13 cellular contexts compared by ENCODE assay signal in the genomic region with DNA sequence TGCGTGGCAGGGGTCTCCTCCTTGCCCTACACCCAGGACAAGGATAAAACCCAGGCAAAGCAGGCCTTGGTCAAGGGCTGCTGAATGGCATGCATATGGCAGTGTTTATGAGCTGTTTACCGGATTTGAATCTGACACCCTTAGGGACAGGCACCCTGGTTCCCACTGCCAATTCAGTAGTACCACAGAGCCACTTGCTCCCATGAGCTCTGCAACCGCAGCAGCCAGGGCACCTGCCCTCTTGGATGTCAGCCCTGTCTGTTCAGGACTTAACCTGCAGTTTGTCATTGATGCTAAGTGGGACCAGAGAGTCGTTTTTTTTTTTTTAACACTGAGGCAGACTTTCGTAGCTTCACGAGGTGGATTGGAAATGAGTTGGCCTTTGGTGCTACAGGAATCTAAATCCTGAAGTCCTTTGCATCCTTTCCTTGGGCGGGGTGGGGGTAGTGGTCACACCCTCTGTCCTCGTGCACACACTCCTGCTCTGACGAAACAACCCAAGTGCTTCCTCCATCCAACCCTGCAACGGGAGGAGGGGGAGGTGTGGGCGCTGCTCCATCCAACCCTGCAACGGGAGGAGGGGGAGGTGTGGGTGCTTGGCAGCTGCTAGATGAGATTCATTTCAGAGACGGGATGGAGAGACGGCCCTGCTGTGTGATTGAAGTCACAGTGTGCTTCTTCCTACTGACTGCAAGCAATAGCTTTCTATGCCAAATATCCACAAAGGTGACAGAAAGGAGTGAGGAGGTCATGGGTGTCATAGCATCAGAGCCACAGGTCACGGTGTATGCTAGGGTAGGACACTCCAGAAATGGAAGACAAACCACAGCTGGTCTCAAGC.
DNase-seq lines count a peak whose midpoint lies in the region; ATAC-seq and TF ChIP-seq lines count a peak whose summit lies in the region.
"Had no signal": no experiment of that assay in that cellular context is flagged by ENCODE, and none has a peak within 500 bp of the region (broad histone marks: within the 10 kb centered on the region; RNA-seq: fewer than 3 reads in every experiment).

No MANE protein-coding gene starts in this region.

- H3K9me3 Mint-ChIP-seq in Calu3 (ENCODE audit: low read depth, unreplicated experiment) = no peaks in the 10 kb centered on the region
- no peaks in the 10 kb centered on the region for H3K9me3 Mint-ChIP-seq in nephron
- H3K9me3 Mint-ChIP-seq in activated CD8-positive, alpha-beta T cell treated with anti-CD3 and anti-CD28 coated beads, Interleukin-2, amount 10 ng/mL, durations not matched to agents 7 days and 5 days (ENCODE audit: insufficient read depth) = no peaks in the 10 kb centered on the region
- peaks cover 3% of the 10 kb centered on the region for H3K9me3 Mint-ChIP-seq in activated CD4-positive, alpha-beta T cell treated with anti-CD3 and anti-CD28 coated beads, Interleukin-2, amount 10 ng/mL, durations not matched to agents 7 days and 5 days
- H3K9me3 Mint-ChIP-seq in activated CD8-positive, alpha-beta T cell treated with anti-CD3 and anti-CD28 coated beads for 36 hours = no peaks in the 10 kb centered on the region
- H3K9me3 Mint-ChIP-seq: activated T-cell treated with anti-CD3 and anti-CD28 coated beads, Interleukin-2, amount 50 U/mL, for 72 hours; immature natural killer cell; T-cell had no signal

- H3K4me1 Mint-ChIP-seq in Calu3 (ENCODE audit: low read depth, unreplicated experiment) = peaks cover 37% of the 10 kb centered on the region
- H3K4me1 Mint-ChIP-seq in nephron = peaks cover 39% of the 10 kb centered on the region
- no peaks in the 10 kb centered on the region for H3K4me1 Mint-ChIP-seq in activated CD8-positive, alpha-beta T cell treated with anti-CD3 and anti-CD28 coated beads, Interleukin-2, amount 10 ng/mL, durations not matched to agents 7 days and 5 days (ENCODE audit: low read depth)
- H3K4me1 Mint-ChIP-seq in activated CD4-positive, alpha-beta T cell treated with anti-CD3 and anti-CD28 coated beads, Interleukin-2, amount 10 ng/mL, durations not matched to agents 7 days and 5 days = no peaks in the 10 kb centered on the region
- H3K4me1 Mint-ChIP-seq in activated CD8-positive, alpha-beta T cell treated with anti-CD3 and anti-CD28 coated beads for 36 hours (ENCODE audit: low read depth) = no peaks in the 10 kb centered on the region
- H3K4me1 Mint-ChIP-seq: T-cell had no signal

- H3K4me3 ChIP-seq in foreskin fibroblast (ENCODE audit: low read depth in 1 of 2, low read length in 2 of 2) = no peak overlapping the region

- H3K27ac Mint-ChIP-seq in Calu3 (ENCODE audit: unreplicated experiment) (no peak overlapping the region), nephron (peak overlapping the region; percentile 41 to 82 (median 61))
- no peak overlapping the region for H3K27ac Mint-ChIP-seq in activated CD8-positive, alpha-beta T cell treated with anti-CD3 and anti-CD28 coated beads, Interleukin-2, amount 10 ng/mL, durations not matched to agents 7 days and 5 days
- no peak overlapping the region for H3K27ac Mint-ChIP-seq in activated CD4-positive, alpha-beta T cell treated with anti-CD3 and anti-CD28 coated beads, Interleukin-2, amount 10 ng/mL, durations not matched to agents 7 days and 5 days
- no peak overlapping the region for H3K27ac Mint-ChIP-seq in activated CD8-positive, alpha-beta T cell treated with anti-CD3 and anti-CD28 coated beads for 36 hours
- H3K27ac Mint-ChIP-seq: activated T-cell treated with anti-CD3 and anti-CD28 coated beads, Interleukin-2, amount 50 U/mL, for 72 hours; HFFc6; T-cell had no signal

- no peak overlapping the region for H3K4me3 Mint-ChIP-seq in Calu3 (ENCODE audit: low read depth, unreplicated experiment)
- no peak overlapping the region for H3K4me3 Mint-ChIP-seq in nephron
- no peak overlapping the region for H3K4me3 Mint-ChIP-seq in activated CD8-positive, alpha-beta T cell treated with anti-CD3 and anti-CD28 coated beads, Interleukin-2, amount 10 ng/mL, durations not matched to agents 7 days and 5 days
- H3K4me3 Mint-ChIP-seq in activated CD4-positive, alpha-beta T cell treated with anti-CD3 and anti-CD28 coated beads, Interleukin-2, amount 10 ng/mL, durations not matched to agents 7 days and 5 days = no peak overlapping the region
- no peak overlapping the region for H3K4me3 Mint-ChIP-seq in activated CD8-positive, alpha-beta T cell treated with anti-CD3 and anti-CD28 coated beads for 36 hours
- H3K4me3 Mint-ChIP-seq: activated T-cell treated with anti-CD3 and anti-CD28 coated beads, Interleukin-2, amount 50 U/mL, for 72 hours; HFFc6; immature natural killer cell; T-cell had no signal

- CTCF ChIA-PET in Calu3 (lab: Charles Lee) = interaction anchor here (0.5 kb wide), 1 partner anchor 282 kb away, joined by 4 read pairs; no protein-coding TSS in a partner anchor
- CTCF ChIA-PET in activated CD8-positive, alpha-beta T cell treated with anti-CD3 and anti-CD28 coated beads, Interleukin-2, amount 10 ng/mL, durations not matched to agents 7 days and 5 days (lab: Charles Lee) = no interaction called here
- CTCF ChIA-PET in activated CD4-positive, alpha-beta T cell treated with anti-CD3 and anti-CD28 coated beads, Interleukin-2, amount 10 ng/mL, durations not matched to agents 7 days and 5 days (lab: Charles Lee) = no interaction called here
- CTCF ChIA-PET in activated CD8-positive, alpha-beta T cell treated with anti-CD3 and anti-CD28 coated beads for 36 hours (lab: Charles Lee) = no interaction called here

- POLR2A ChIA-PET in activated CD8-positive, alpha-beta T cell treated with anti-CD3 and anti-CD28 coated beads, Interleukin-2, amount 10 ng/mL, durations not matched to agents 7 days and 5 days (lab: Charles Lee) = no interaction called here
- POLR2A ChIA-PET in activated CD4-positive, alpha-beta T cell treated with anti-CD3 and anti-CD28 coated beads, Interleukin-2, amount 10 ng/mL, durations not matched to agents 7 days and 5 days (lab: Charles Lee) = no interaction called here
- POLR2A ChIA-PET in activated CD8-positive, alpha-beta T cell treated with anti-CD3 and anti-CD28 coated beads for 36 hours (lab: Charles Lee) = no interaction called here

- intact Hi-C loops in Calu3 (cut with micrococcal nuclease; ENCODE audit: unreplicated experiment) = no loop called here
- intact Hi-C loops in activated CD8-positive, alpha-beta T cell treated with anti-CD3 and anti-CD28 coated beads for 36 hours (cut with micrococcal nuclease) = no loop called here

- TF ChIP-seq CTCF in Calu3 (IDR thresholded peaks at IDR 0.05; ENCODE audit: unreplicated experiment) (no peak), nephron (IDR thresholded peaks at IDR 0.05; ENCODE audit: unreplicated experiment in 3 of 3) (no peak), foreskin fibroblast (IDR thresholded peaks at IDR 0.05; ENCODE audit: low read depth, low read length) (no peak)
- no peak for TF ChIP-seq CTCF in activated CD8-positive, alpha-beta T cell treated with anti-CD3 and anti-CD28 coated beads for 36 hours (IDR thresholded peaks at IDR 0.05)

- H3K27me3 Mint-ChIP-seq in Calu3 (ENCODE audit: unreplicated experiment) = no peaks in the 10 kb centered on the region
- peaks cover 20% of the 10 kb centered on the region for H3K27me3 Mint-ChIP-seq in nephron (ENCODE audit: low read depth)
- no peaks in the 10 kb centered on the region for H3K27me3 Mint-ChIP-seq in activated CD8-positive, alpha-beta T cell treated with anti-CD3 and anti-CD28 coated beads, Interleukin-2, amount 10 ng/mL, durations not matched to agents 7 days and 5 days (ENCODE audit: low read depth)
- no peaks in the 10 kb centered on the region for H3K27me3 Mint-ChIP-seq in activated CD4-positive, alpha-beta T cell treated with anti-CD3 and anti-CD28 coated beads, Interleukin-2, amount 10 ng/mL, durations not matched to agents 7 days and 5 days
- H3K27me3 Mint-ChIP-seq in activated CD8-positive, alpha-beta T cell treated with anti-CD3 and anti-CD28 coated beads for 36 hours = peaks cover 3% of the 10 kb centered on the region

- ATAC-seq in activated CD8-positive, alpha-beta T cell treated with anti-CD3 and anti-CD28 coated beads, Interleukin-2, amount 10 ng/mL, durations not matched to agents 7 days and 5 days = no peak
- ATAC-seq in activated CD8-positive, alpha-beta T cell treated with anti-CD3 and anti-CD28 coated beads for 36 hours = no peak
- ATAC-seq: activated T-cell treated with anti-CD3 and anti-CD28 coated beads, Interleukin-2, amount 50 U/mL, for 72 hours; T-cell had no signal

- no TSS peak for BruUV-seq in Calu3 (replicated peaks; lab: Mats Ljungman, UMichigan)

- H3K36me3 Mint-ChIP-seq in Calu3 (ENCODE audit: insufficient read depth, unreplicated experiment) = peaks cover 4% of the 10 kb centered on the region
- no peaks in the 10 kb centered on the region for H3K36me3 Mint-ChIP-seq in nephron (ENCODE audit: low read depth)
- H3K36me3 Mint-ChIP-seq in activated CD8-positive, alpha-beta T cell treated with anti-CD3 and anti-CD28 coated beads, Interleukin-2, amount 10 ng/mL, durations not matched to agents 7 days and 5 days (ENCODE audit: low read depth) = no peaks in the 10 kb centered on the region
- H3K36me3 Mint-ChIP-seq in activated CD4-positive, alpha-beta T cell treated with anti-CD3 and anti-CD28 coated beads, Interleukin-2, amount 10 ng/mL, durations not matched to agents 7 days and 5 days (ENCODE audit: low read depth) = no peaks in the 10 kb centered on the region
- no peaks in the 10 kb centered on the region for H3K36me3 Mint-ChIP-seq in activated CD8-positive, alpha-beta T cell treated with anti-CD3 and anti-CD28 coated beads for 36 hours (ENCODE audit: low read depth)
- H3K36me3 Mint-ChIP-seq: immature natural killer cell, T-cell had no signal

- DNase-seq in Calu3 (peak; percentile 13), NCI-H187 treated with DMSO at 0.1 percent for 48 hours (lab: John Stamatoyannopoulos, UW) (peak; percentile 23), SW480 (ENCODE audit: low spot score) (peak; percentile 9), foreskin fibroblast (no peak)
- DNase-seq in activated CD8-positive, alpha-beta T cell treated with anti-CD3 and anti-CD28 coated beads, Interleukin-2, amount 10 ng/mL, durations not matched to agents 7 days and 5 days = no peak
- DNase-seq in activated CD4-positive, alpha-beta T cell treated with anti-CD3 and anti-CD28 coated beads, Interleukin-2, amount 10 ng/mL, durations not matched to agents 7 days and 5 days = no peak
- no peak for DNase-seq in activated CD8-positive, alpha-beta T cell treated with anti-CD3 and anti-CD28 coated beads for 36 hours
- DNase-seq: activated T-cell treated with anti-CD3 and anti-CD28 coated beads, Interleukin-2, amount 50 U/mL, for 72 hours; HFFc6; immature natural killer cell; stimulated activated CD4-positive, alpha-beta T cell treated with anti-CD3 and anti-CD28 coated beads, Interleukin-2, amount 100 ng/mL, for 24 hours; T-cell had no signal

Comparison
In these comparisons a context has a peak if more than half of its experiments do, and no peak if none do; other contexts are left out.
1. DNase-seq: peak in Calu3 (single experiment), NCI-H187 treated with DMSO at 0.1 percent for 48 hours (single experiment) and SW480 (single experiment); none in activated CD8-positive, alpha-beta T cell treated with anti-CD3 and anti-CD28 coated beads, Interleukin-2, amount 10 ng/mL, durations not matched to agents 7 days and 5 days (single experiment), activated CD4-positive, alpha-beta T cell treated with anti-CD3 and anti-CD28 coated beads, Interleukin-2, amount 10 ng/mL, durations not matched to agents 7 days and 5 days (single experiment), activated CD8-positive, alpha-beta T cell treated with anti-CD3 and anti-CD28 coated beads for 36 hours (single experiment) and foreskin fibroblast (0 of 2).
2. H3K27ac Mint-ChIP-seq: peak in nephron (3 of 3); none in Calu3 (single experiment), activated CD8-positive, alpha-beta T cell treated with anti-CD3 and anti-CD28 coated beads, Interleukin-2, amount 10 ng/mL, durations not matched to agents 7 days and 5 days (single experiment), activated CD4-positive, alpha-beta T cell treated with anti-CD3 and anti-CD28 coated beads, Interleukin-2, amount 10 ng/mL, durations not matched to agents 7 days and 5 days (single experiment) and activated CD8-positive, alpha-beta T cell treated with anti-CD3 and anti-CD28 coated beads for 36 hours (single experiment).